32 cellular contexts compared by ENCODE assay signal in genomic region chr3:81668283-81668682, GRCh38.
"Had no signal": no experiment of that assay in that cellular context is flagged by ENCODE, and none has a peak within 500 bp of the region (broad histone marks: within the 10 kb centered on the region; RNA-seq: fewer than 3 reads in every experiment).

No MANE protein-coding gene starts in this region.

- H3K4me1 Mint-ChIP-seq: activated B cell treated with CpG ODN at 0.5 μM for 24 hours; activated naive CD4-positive, alpha-beta T cell treated with anti-CD3 and anti-CD28 coated beads, Interleukin-2, amount 10 ng/mL, durations not matched to agents 7 days and 5 days; activated naive CD4-positive, alpha-beta T cell treated with anti-CD3 and anti-CD28 coated beads, Interleukin-2, amount 50 U/mL, for 24 hours; activated naive CD8-positive, alpha-beta T cell treated with anti-CD3 and anti-CD28 coated beads, Interleukin-2, amount 10 ng/mL, durations not matched to agents 7 days and 5 days; activated naive CD8-positive, alpha-beta T cell treated with anti-CD3 and anti-CD28 coated beads, Interleukin-2, amount 50 U/mL, for 24 hours; brain; central memory CD8-positive, alpha-beta T cell had no signal

- ATAC-seq: activated CD8-positive, alpha-beta T cell treated with anti-CD3 and anti-CD28 coated beads for 36 hours; activated naive CD8-positive, alpha-beta T cell treated with anti-CD3 and anti-CD28 coated beads, Interleukin-2, amount 50 U/mL, for 24 hours; activated T-cell treated with anti-CD3 and anti-CD28 coated beads, Interleukin-2, amount 50 U/mL, for 4 hours; activated T-cell treated with anti-CD3 and anti-CD28 coated beads, Interleukin-2, amount 50 U/mL, for 72 hours had no signal

- H3K4me3 Mint-ChIP-seq: activated B cell treated with CpG ODN at 0.5 μM for 24 hours; activated CD4-positive, alpha-beta memory T cell treated with anti-CD3 and anti-CD28 coated beads for 36 hours; activated CD8-positive, alpha-beta T cell treated with anti-CD3 and anti-CD28 coated beads for 36 hours; activated naive CD4-positive, alpha-beta T cell treated with anti-CD3 and anti-CD28 coated beads, Interleukin-2, amount 10 ng/mL, durations not matched to agents 7 days and 5 days; activated naive CD4-positive, alpha-beta T cell treated with anti-CD3 and anti-CD28 coated beads, Interleukin-2, amount 50 U/mL, for 24 hours; activated naive CD8-positive, alpha-beta T cell; activated naive CD8-positive, alpha-beta T cell treated with anti-CD3 and anti-CD28 coated beads, Interleukin-2, amount 10 ng/mL, durations not matched to agents 7 days and 5 days; activated naive CD8-positive, alpha-beta T cell treated with anti-CD3 and anti-CD28 coated beads, Interleukin-2, amount 50 U/mL, for 24 hours; activated T-cell treated with anti-CD3 and anti-CD28 coated beads, Interleukin-2, amount 50 U/mL, for 4 hours; activated T-cell treated with anti-CD3 and anti-CD28 coated beads, Interleukin-2, amount 50 U/mL, for 72 hours; activated T-helper 1 cell treated with anti-CD3 and anti-CD28 coated beads, Interleukin-12 subunit alpha, Interleukin-12 subunit beta, Interleukin-2, Interleukin-4 antibody, amounts not matched to agents 30 ng/mL and 10 ng/mL and 1 ng/mL, durations not matched to agents 14 hours and 24 hours and 36 hours; brain; central memory CD8-positive, alpha-beta T cell; T-helper 1 cell treated with Interleukin-12 subunit alpha and Interleukin-12 subunit beta and Interleukin-4 antibody, amounts not matched to agents 30 μg/mL and 1 μg/mL, for 36 hours; T-helper 2 cell treated with Interferon-gamma antibody and Interleukin-4, amounts not matched to agents 5 μg/mL and 100 μg/mL, for 36 hours had no signal

- H3K9me3 Mint-ChIP-seq: activated B cell treated with CpG ODN at 0.5 μM for 24 hours; activated CD4-positive, alpha-beta memory T cell treated with anti-CD3 and anti-CD28 coated beads for 36 hours; activated CD8-positive, alpha-beta T cell treated with anti-CD3 and anti-CD28 coated beads for 36 hours; activated naive CD4-positive, alpha-beta T cell treated with anti-CD3 and anti-CD28 coated beads, Interleukin-2, amount 10 ng/mL, durations not matched to agents 7 days and 5 days; activated naive CD4-positive, alpha-beta T cell treated with anti-CD3 and anti-CD28 coated beads, Interleukin-2, amount 50 U/mL, for 24 hours; activated naive CD8-positive, alpha-beta T cell treated with anti-CD3 and anti-CD28 coated beads, Interleukin-2, amount 10 ng/mL, durations not matched to agents 7 days and 5 days; activated naive CD8-positive, alpha-beta T cell treated with anti-CD3 and anti-CD28 coated beads, Interleukin-2, amount 50 U/mL, for 24 hours; activated T-cell treated with anti-CD3 and anti-CD28 coated beads, Interleukin-2, amount 50 U/mL, for 4 hours; activated T-cell treated with anti-CD3 and anti-CD28 coated beads, Interleukin-2, amount 50 U/mL, for 72 hours; activated T-helper 1 cell treated with anti-CD3 and anti-CD28 coated beads, Interleukin-12 subunit alpha, Interleukin-12 subunit beta, Interleukin-2, Interleukin-4 antibody, amounts not matched to agents 30 ng/mL and 10 ng/mL and 1 ng/mL, durations not matched to agents 14 hours and 24 hours and 36 hours; activated T-helper 2 cell treated with anti-CD3 and anti-CD28 coated beads, Interferon-gamma antibody, Interleukin-2, Interleukin-4, amounts not matched to agents 10 μg/mL and 5 μg/mL and 100 μg/mL, durations not matched to agents 14 hours and 24 hours and 36 hours; central memory CD8-positive, alpha-beta T cell; T-helper 1 cell treated with Interleukin-12 subunit alpha and Interleukin-12 subunit beta and Interleukin-4 antibody, amounts not matched to agents 30 μg/mL and 1 μg/mL, for 36 hours; T-helper 2 cell treated with Interferon-gamma antibody and Interleukin-4, amounts not matched to agents 5 μg/mL and 100 μg/mL, for 36 hours had no signal

- H3K27me3 Mint-ChIP-seq: activated B cell treated with CpG ODN at 0.5 μM for 24 hours; activated CD4-positive, alpha-beta memory T cell treated with anti-CD3 and anti-CD28 coated beads for 36 hours; activated CD8-positive, alpha-beta T cell treated with anti-CD3 and anti-CD28 coated beads for 36 hours; activated naive CD4-positive, alpha-beta T cell treated with anti-CD3 and anti-CD28 coated beads, Interleukin-2, amount 10 ng/mL, durations not matched to agents 7 days and 5 days; activated naive CD4-positive, alpha-beta T cell treated with anti-CD3 and anti-CD28 coated beads, Interleukin-2, amount 50 U/mL, for 24 hours; activated naive CD8-positive, alpha-beta T cell; activated naive CD8-positive, alpha-beta T cell treated with anti-CD3 and anti-CD28 coated beads, Interleukin-2, amount 10 ng/mL, durations not matched to agents 7 days and 5 days; activated naive CD8-positive, alpha-beta T cell treated with anti-CD3 and anti-CD28 coated beads, Interleukin-2, amount 50 U/mL, for 24 hours; central memory CD8-positive, alpha-beta T cell had no signal

- DNase-seq: activated B cell treated with CpG ODN at 0.5 μM for 24 hours; activated CD4-positive, alpha-beta memory T cell treated with anti-CD3 and anti-CD28 coated beads for 36 hours; activated CD4-positive, alpha-beta T cell treated with anti-CD3 and anti-CD28 coated beads for 48 hours; activated CD4-positive, alpha-beta T cell treated with anti-CD3 and anti-CD28 coated beads, Interleukin-2, amount 50 U/mL, for 1 hour; activated CD4-positive, alpha-beta T cell treated with anti-CD3 and anti-CD28 coated beads, Interleukin-2, amount 50 U/mL, for 4 hours; activated CD8-positive, alpha-beta memory T cell treated with anti-CD3 and anti-CD28 coated beads, Interleukin-2, amount 50 U/mL, for 4 hours; activated CD8-positive, alpha-beta T cell treated with anti-CD3 and anti-CD28 coated beads for 36 hours; activated effector memory CD4-positive, alpha-beta T cell treated with Interleukin-2 at 50 U/mL for 16 hours; activated gamma-delta T cell; activated naive CD4-positive, alpha-beta T cell treated with anti-CD3 and anti-CD28 coated beads, Interleukin-2, amount 10 ng/mL, durations not matched to agents 7 days and 5 days; activated naive CD4-positive, alpha-beta T cell treated with Interleukin-2 at 50 U/mL for 16 hours; activated naive CD8-positive, alpha-beta T cell treated with anti-CD3 and anti-CD28 coated beads, Interleukin-2, amount 10 ng/mL, durations not matched to agents 7 days and 5 days; activated naive CD8-positive, alpha-beta T cell treated with anti-CD3 and anti-CD28 coated beads, Interleukin-2, amount 50 U/mL, for 24 hours; activated T-cell treated with anti-CD3 and anti-CD28 coated beads for 4 hours; activated T-cell treated with anti-CD3 and anti-CD28 coated beads, Interleukin-2, amount 50 U/mL, for 1 hour; activated T-cell treated with anti-CD3 and anti-CD28 coated beads, Interleukin-2, amount 50 U/mL, for 4 hours; activated T-cell treated with anti-CD3 and anti-CD28 coated beads, Interleukin-2, amount 50 U/mL, for 72 hours; amygdala; anterior cingulate cortex; caudate nucleus; cerebellar nuclear complex; T-helper 1 cell; T-helper 2 cell; T-helper 9 cell had no signal

- H3K36me3 Mint-ChIP-seq: activated naive CD4-positive, alpha-beta T cell treated with anti-CD3 and anti-CD28 coated beads, Interleukin-2, amount 10 ng/mL, durations not matched to agents 7 days and 5 days; activated naive CD8-positive, alpha-beta T cell had no signal

- H3K27ac Mint-ChIP-seq: activated B cell treated with CpG ODN at 0.5 μM for 24 hours; activated CD4-positive, alpha-beta memory T cell treated with anti-CD3 and anti-CD28 coated beads for 36 hours; activated CD8-positive, alpha-beta T cell treated with anti-CD3 and anti-CD28 coated beads for 36 hours; activated naive CD4-positive, alpha-beta T cell treated with anti-CD3 and anti-CD28 coated beads, Interleukin-2, amount 10 ng/mL, durations not matched to agents 7 days and 5 days; activated naive CD4-positive, alpha-beta T cell treated with anti-CD3 and anti-CD28 coated beads, Interleukin-2, amount 50 U/mL, for 24 hours; activated naive CD8-positive, alpha-beta T cell; activated naive CD8-positive, alpha-beta T cell treated with anti-CD3 and anti-CD28 coated beads, Interleukin-2, amount 10 ng/mL, durations not matched to agents 7 days and 5 days; activated naive CD8-positive, alpha-beta T cell treated with anti-CD3 and anti-CD28 coated beads, Interleukin-2, amount 50 U/mL, for 24 hours; activated T-cell treated with anti-CD3 and anti-CD28 coated beads, Interleukin-2, amount 50 U/mL, for 72 hours; activated T-helper 1 cell treated with anti-CD3 and anti-CD28 coated beads, Interleukin-12 subunit alpha, Interleukin-12 subunit beta, Interleukin-2, Interleukin-4 antibody, amounts not matched to agents 30 ng/mL and 10 ng/mL and 1 ng/mL, durations not matched to agents 14 hours and 24 hours and 36 hours; activated T-helper 2 cell treated with anti-CD3 and anti-CD28 coated beads, Interferon-gamma antibody, Interleukin-2, Interleukin-4, amounts not matched to agents 10 μg/mL and 5 μg/mL and 100 μg/mL, durations not matched to agents 14 hours and 24 hours and 36 hours; brain; T-helper 1 cell treated with Interleukin-12 subunit alpha and Interleukin-12 subunit beta and Interleukin-4 antibody, amounts not matched to agents 30 μg/mL and 1 μg/mL, for 36 hours; T-helper 2 cell treated with Interferon-gamma antibody and Interleukin-4, amounts not matched to agents 5 μg/mL and 100 μg/mL, for 36 hours had no signal
